In genomic region chr20:17536944-17537444, GRCh38 we compare ENCODE assay signal across 1 cellular context.
TF ChIP-seq lines count a peak whose summit lies in the region.

No MANE protein-coding gene starts in this region.

TF ChIP-seq in K562, 482 proteins besides CTCF, POLR2A, EP300 and RAD21 (continued from another document):
- TF ChIP-seq, protein P1, sequence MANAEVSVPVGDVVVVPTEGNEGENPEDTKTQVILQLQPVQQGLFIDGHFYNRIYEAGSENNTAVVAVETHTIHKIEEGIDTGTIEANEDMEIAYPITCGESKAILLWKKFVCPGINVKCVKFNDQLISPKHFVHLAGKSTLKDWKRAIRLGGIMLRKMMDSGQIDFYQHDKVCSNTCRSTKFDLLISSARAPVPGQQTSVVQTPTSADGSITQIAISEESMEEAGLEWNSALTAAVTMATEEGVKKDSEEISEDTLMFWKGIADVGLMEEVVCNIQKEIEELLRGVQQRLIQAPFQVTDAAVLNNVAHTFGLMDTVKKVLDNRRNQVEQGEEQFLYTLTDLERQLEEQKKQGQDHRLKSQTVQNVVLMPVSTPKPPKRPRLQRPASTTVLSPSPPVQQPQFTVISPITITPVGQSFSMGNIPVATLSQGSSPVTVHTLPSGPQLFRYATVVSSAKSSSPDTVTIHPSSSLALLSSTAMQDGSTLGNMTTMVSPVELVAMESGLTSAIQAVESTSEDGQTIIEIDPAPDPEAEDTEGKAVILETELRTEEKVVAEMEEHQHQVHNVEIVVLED (CRISPR knock-in tag; IDR thresholded peaks at IDR 0.05): no peak
- peak; percentile 51 to 96; a peak in 3 of 4 replicates for TF ChIP-seq TEAD1 (CRISPR knock-in tag; IDR thresholded peaks at IDR 0.05)
- TF ChIP-seq ZSCAN32 (CRISPR knock-in tag; IDR thresholded peaks at IDR 0.05): no peak
- no peak for TF ChIP-seq POLR2AphosphoS2 (IDR thresholded peaks at IDR 0.05; ENCODE audit: low read length)
- TF ChIP-seq PML (IDR thresholded peaks at IDR 0.05; ENCODE audit: low read length): no peak
- TF ChIP-seq, protein P2, sequence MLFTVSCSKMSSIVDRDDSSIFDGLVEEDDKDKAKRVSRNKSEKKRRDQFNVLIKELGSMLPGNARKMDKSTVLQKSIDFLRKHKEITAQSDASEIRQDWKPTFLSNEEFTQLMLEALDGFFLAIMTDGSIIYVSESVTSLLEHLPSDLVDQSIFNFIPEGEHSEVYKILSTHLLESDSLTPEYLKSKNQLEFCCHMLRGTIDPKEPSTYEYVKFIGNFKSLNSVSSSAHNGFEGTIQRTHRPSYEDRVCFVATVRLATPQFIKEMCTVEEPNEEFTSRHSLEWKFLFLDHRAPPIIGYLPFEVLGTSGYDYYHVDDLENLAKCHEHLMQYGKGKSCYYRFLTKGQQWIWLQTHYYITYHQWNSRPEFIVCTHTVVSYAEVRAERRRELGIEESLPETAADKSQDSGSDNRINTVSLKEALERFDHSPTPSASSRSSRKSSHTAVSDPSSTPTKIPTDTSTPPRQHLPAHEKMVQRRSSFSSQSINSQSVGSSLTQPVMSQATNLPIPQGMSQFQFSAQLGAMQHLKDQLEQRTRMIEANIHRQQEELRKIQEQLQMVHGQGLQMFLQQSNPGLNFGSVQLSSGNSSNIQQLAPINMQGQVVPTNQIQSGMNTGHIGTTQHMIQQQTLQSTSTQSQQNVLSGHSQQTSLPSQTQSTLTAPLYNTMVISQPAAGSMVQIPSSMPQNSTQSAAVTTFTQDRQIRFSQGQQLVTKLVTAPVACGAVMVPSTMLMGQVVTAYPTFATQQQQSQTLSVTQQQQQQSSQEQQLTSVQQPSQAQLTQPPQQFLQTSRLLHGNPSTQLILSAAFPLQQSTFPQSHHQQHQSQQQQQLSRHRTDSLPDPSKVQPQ (CRISPR knock-in tag; IDR thresholded peaks at IDR 0.05; ENCODE audit: borderline replicate concordance): no peak
- TF ChIP-seq, protein P3, sequence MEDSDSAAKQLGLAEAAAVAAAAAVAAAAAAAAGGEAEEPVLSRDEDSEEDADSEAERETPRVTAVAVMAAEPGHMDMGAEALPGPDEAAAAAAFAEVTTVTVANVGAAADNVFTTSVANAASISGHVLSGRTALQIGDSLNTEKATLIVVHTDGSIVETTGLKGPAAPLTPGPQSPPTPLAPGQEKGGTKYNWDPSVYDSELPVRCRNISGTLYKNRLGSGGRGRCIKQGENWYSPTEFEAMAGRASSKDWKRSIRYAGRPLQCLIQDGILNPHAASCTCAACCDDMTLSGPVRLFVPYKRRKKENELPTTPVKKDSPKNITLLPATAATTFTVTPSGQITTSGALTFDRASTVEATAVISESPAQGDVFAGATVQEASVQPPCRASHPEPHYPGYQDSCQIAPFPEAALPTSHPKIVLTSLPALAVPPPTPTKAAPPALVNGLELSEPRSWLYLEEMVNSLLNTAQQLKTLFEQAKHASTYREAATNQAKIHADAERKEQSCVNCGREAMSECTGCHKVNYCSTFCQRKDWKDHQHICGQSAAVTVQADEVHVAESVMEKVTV (CRISPR knock-in tag; IDR thresholded peaks at IDR 0.05): peak; percentile 80
- TF ChIP-seq NFRKB (IDR thresholded peaks at IDR 0.05; ENCODE audit: low read depth): no peak
- TF ChIP-seq MNT (conservative IDR thresholded peaks at IDR 0.05): peak; percentile 63 to 74; a peak in 3 of 4 replicates
- peak; percentile 43; the same call in 1 of the 2 replicates for TF ChIP-seq TEAD4 (IDR thresholded peaks at IDR 0.05; ENCODE audit: low read length)
- TF ChIP-seq TEAD4 (CRISPR knock-in tag; IDR thresholded peaks at IDR 0.05; ENCODE audit: borderline replicate concordance): no peak
- no peak for TF ChIP-seq GTF2B (IDR thresholded peaks at IDR 0.05; ENCODE audit: extremely low read depth, insufficient read length)
- peak in 1 of 2 experiments; percentile 24; a peak in 1 of 4 replicates for TF ChIP-seq RCOR1 (IDR thresholded peaks at IDR 0.05; ENCODE audit: borderline replicate concordance in 1 of 2, low read depth in 2 of 2, low read length in 2 of 2)
